ENCODE assay signal across 8 cellular contexts in the genomic region with DNA sequence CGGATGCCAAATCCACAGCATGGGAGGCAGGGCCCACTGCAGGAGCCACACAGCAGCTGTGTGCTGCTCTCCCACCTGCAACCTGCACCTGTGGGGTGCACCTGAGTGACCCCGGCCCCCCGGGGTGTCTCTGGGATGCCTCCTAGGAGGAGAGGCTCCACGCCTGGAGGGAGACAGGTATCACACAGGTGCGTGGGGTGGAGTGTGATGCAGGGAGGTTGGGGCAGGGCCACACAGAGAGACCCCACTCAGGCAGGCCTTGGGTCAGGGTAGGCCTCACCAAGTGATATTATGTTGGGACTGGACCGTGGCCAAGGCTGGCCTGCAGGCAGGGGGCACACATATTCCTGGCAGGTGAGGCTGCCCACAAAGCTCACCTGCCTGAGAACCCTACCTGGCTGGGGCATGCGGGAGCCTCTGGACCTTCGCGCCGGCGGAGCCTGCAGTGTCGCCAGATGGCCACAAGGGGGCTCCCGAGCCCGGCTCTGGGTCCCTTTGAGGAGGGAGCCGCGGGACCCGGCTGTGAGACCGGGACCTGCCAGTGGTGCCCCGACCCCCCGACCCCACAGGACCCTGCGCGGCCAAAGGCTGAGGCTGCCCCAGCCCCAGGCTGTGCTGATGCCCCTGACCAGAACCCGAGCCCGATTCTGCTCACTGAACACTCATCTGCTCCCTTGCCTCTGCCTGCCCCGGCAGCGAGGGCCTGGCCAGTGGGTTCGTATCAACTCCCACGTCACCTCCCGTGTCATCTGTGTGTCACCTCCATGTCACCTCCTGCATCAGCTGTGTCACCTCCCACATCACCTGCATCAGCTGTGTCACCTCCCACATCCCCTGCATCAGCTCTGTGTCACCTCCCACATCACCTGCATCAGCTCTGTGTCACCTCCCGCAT. TPM values are rescaled to one million over a fixed set of nuclear protein-coding genes. Genes with fewer than 3 reads are reported as not detected.
A peak's percentile ranks its signal among the peaks of the same experiment; 100 is the strongest.
DNase-seq lines count a peak whose midpoint lies in the region; ATAC-seq, FAIRE-seq and TF ChIP-seq lines count a peak whose summit lies in the region.

No MANE protein-coding gene starts in this region.

- H3K27me3 Mint-ChIP-seq in activated naive CD4-positive, alpha-beta T cell treated with anti-CD3 and anti-CD28 coated beads, Interleukin-2, amount 10 ng/mL, durations not matched to agents 7 days and 5 days = peaks cover 61% of the 10 kb centered on the region

- no peak for DNase-seq in AG04449 (ENCODE audit: low read depth, low spot score)
- peak; percentile 78 for DNase-seq in activated naive CD4-positive, alpha-beta T cell treated with anti-CD3 and anti-CD28 coated beads, Interleukin-2, amount 10 ng/mL, durations not matched to agents 7 days and 5 days
- DNase-seq in left cardiac atrium = peak; percentile 48
- DNase-seq in small intestine = peak; percentile 43

- H3K36me3 Mint-ChIP-seq in activated naive CD4-positive, alpha-beta T cell treated with anti-CD3 and anti-CD28 coated beads, Interleukin-2, amount 10 ng/mL, durations not matched to agents 7 days and 5 days = no peaks in the 10 kb centered on the region

- H3K4me1 ChIP-seq in small intestine (ENCODE audit: control insufficient read depth in 2 of 2, insufficient read depth in 1 of 2, low read depth in 1 of 2, low read length in 1 of 2) = no peaks in the 10 kb centered on the region

- 15 to 22% (median 21%) methylated on average over 23 to 30 of the region's 30 CpGs for WGBS in small intestine, 3 donors

- H3K27ac ChIP-seq in small intestine (ENCODE audit: low read depth in 1 of 2, low read length in 1 of 2) = no peak overlapping the region

- ATAC-seq in GM19035 (IDR thresholded peaks at IDR 0.05; ENCODE audit: unreplicated experiment) = peak; percentile 50
- ATAC-seq in SK-N-SH treated with all-trans-retinoic acid at 6 μM for 48 hours = peak; percentile 92
- peak; percentile 71 to 83 for ATAC-seq in left cardiac atrium
- no peak for ATAC-seq in GM21528 (IDR thresholded peaks at IDR 0.05; ENCODE audit: low FRiP score, unreplicated experiment)
- ATAC-seq in GM19324 (IDR thresholded peaks at IDR 0.05; ENCODE audit: low FRiP score, unreplicated experiment) = no peak

- CTCF ChIA-PET in AG04449 (lab: Yijun Ruan, JAX) = interaction anchor here (1.0 to 2.1 kb wide), 10 partner anchors 9 to 613 kb away, joined by 3 to 9 read pairs (median 4); no protein-coding TSS in a partner anchor
- CTCF ChIA-PET in activated naive CD4-positive, alpha-beta T cell treated with anti-CD3 and anti-CD28 coated beads, Interleukin-2, amount 10 ng/mL, durations not matched to agents 7 days and 5 days (lab: Charles Lee) = interaction anchor here (0.6 to 1.5 kb wide), 5 partner anchors 12 to 187 kb away, joined by 3 to 6 read pairs (median 3); no protein-coding TSS in a partner anchor

- H3K9me3 ChIP-seq in small intestine (ENCODE audit: control insufficient read depth, low read depth) = no peaks in the 10 kb centered on the region

- POLR2A ChIA-PET in AG04449 (lab: Yijun Ruan, JAX) = no interaction called here

- no peaks in the 10 kb centered on the region for H3K4me1 Mint-ChIP-seq in activated naive CD4-positive, alpha-beta T cell treated with anti-CD3 and anti-CD28 coated beads, Interleukin-2, amount 10 ng/mL, durations not matched to agents 7 days and 5 days

- no peak overlapping the region for H3K4me3 Mint-ChIP-seq in activated naive CD4-positive, alpha-beta T cell treated with anti-CD3 and anti-CD28 coated beads, Interleukin-2, amount 10 ng/mL, durations not matched to agents 7 days and 5 days

- TF ChIP-seq CTCF in AG04449 (IDR thresholded peaks at IDR 0.05; ENCODE audit: insufficient read depth, low read length, missing control alignments) = peak; percentile 95

- H3K27me3 ChIP-seq in small intestine (ENCODE audit: control insufficient read depth in 2 of 2, insufficient read depth in 2 of 2, low read length in 2 of 2) = no peaks in the 10 kb centered on the region

- no peak overlapping the region for H3K27ac Mint-ChIP-seq in activated naive CD4-positive, alpha-beta T cell treated with anti-CD3 and anti-CD28 coated beads, Interleukin-2, amount 10 ng/mL, durations not matched to agents 7 days and 5 days

- no peak overlapping the region for H3K4me3 ChIP-seq in AG04449 (ENCODE audit: low read depth, low read length)
- no peak overlapping the region for H3K4me3 ChIP-seq in small intestine (ENCODE audit: low read depth in 1 of 2, low read length in 2 of 2)

- intact Hi-C loops in left cardiac atrium (cut with DNase I) = loop anchor here in 1 of 2 donors (10.0 kb wide), 1 partner anchor 163 kb away; no protein-coding TSS in a partner anchor

- H3K36me3 ChIP-seq in small intestine (ENCODE audit: control insufficient read depth in 2 of 2, insufficient read depth in 2 of 2, low read length in 2 of 2) = no peaks in the 10 kb centered on the region

- no peak for FAIRE-seq in small intestine (lab: Jason Lieb, UNC)

- H3K9me3 Mint-ChIP-seq in activated naive CD4-positive, alpha-beta T cell treated with anti-CD3 and anti-CD28 coated beads, Interleukin-2, amount 10 ng/mL, durations not matched to agents 7 days and 5 days = no peaks in the 10 kb centered on the region

TF ChIP-seq in SK-N-SH treated with all-trans-retinoic acid at 6 μM for 48 hours, 23 proteins besides CTCF, POLR2A, EP300 and RAD21:
- no peak for TF ChIP-seq ISL1 (CRISPR knock-in tag; IDR thresholded peaks at IDR 0.05)

RNA-seq across cellular contexts. Expression of a gene that starts 11.4 kb away (rescaled TPM):
- 1 to 10 TPM; 2.2 to 2.7 TPM for total RNA-seq in left cardiac atrium
- 1 to 10 TPM in 1 of 3 donors, not detected in 2; 2.0 TPM for polyA plus RNA-seq in small intestine

RNA-seq across cellular contexts. Expression of a gene that starts 46.8 kb away (rescaled TPM):
- total RNA-seq in left cardiac atrium = 1 to 10 TPM; 5.1 to 5.9 TPM
- polyA plus RNA-seq in small intestine = 10 to 100 TPM; 23.8 to 28.0 (median 23.9) TPM

RNA-seq across cellular contexts. Expression of a gene that starts 51.1 kb away (rescaled TPM):
- total RNA-seq in left cardiac atrium = 100 to 1,000 TPM; 137 to 192 TPM
- 1,000 to 10,000 TPM in 1 of 3 donors, 100 to 1,000 TPM in 2; 150 to 3,839 (median 623) TPM for polyA plus RNA-seq in small intestine

Comparison
In these comparisons a context has a peak if more than half of its experiments do, and no peak if none do; other contexts are left out.
1. ATAC-seq: peak in GM19035 (single experiment), SK-N-SH treated with all-trans-retinoic acid at 6 μM for 48 hours (single experiment) and left cardiac atrium (2 of 2); none in GM21528 (single experiment) and GM19324 (single experiment).